18 cellular contexts compared by ENCODE assay signal in the genomic region with DNA sequence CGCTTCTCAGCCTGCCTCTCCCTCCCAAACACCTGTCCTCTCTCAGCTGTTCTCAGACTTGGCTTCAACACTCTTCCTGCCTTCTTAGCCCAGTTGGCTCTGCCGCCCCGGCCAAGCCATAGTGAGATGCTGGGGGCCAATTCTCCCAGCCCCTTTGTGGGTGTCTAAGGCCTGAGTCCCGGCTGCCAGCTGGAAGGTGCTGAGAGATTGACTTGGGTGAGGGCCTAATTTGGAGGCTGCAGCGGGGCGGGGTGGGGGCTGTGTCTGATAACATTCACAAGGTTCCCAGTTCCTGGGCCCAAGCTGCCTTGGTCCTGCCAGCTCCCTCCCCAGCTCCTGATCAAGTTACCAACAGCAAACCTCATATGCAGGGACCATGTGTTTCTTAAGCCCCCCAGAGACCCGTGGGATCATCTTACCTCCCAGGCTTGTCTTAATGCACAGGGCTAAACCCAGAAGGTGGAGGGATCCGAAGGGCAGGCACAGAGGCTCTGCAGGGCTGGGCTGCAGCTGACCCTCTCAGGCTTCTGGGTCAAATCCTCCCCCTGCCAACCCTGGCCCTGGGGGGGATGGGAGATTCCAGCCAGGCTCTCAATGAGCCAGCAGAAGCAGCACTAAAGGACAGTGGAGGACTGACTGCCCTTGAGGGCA. TPM values are rescaled to one million over a fixed set of nuclear protein-coding genes. Genes with fewer than 3 reads are reported as not detected.
DNase-seq lines count a peak whose midpoint lies in the region; ATAC-seq and TF ChIP-seq lines count a peak whose summit lies in the region.
"Had no signal": no experiment of that assay in that cellular context is flagged by ENCODE, and none has a peak within 500 bp of the region (broad histone marks: within the 10 kb centered on the region; RNA-seq: fewer than 3 reads in every experiment).

No MANE protein-coding gene starts in this region.

- DNase-seq in GM23338 (ENCODE audit: low spot score) (no peak), SJCRH30 (peak; percentile 93 to 96), cardiac septum (ENCODE audit: low spot score) (peak; percentile 78), osteocyte (ENCODE audit: extremely low spot score, unreplicated experiment) (peak; percentile 80), SIG-M5 (lab: John Stamatoyannopoulos, UW) (no peak), GM13977 (ENCODE audit: low spot score) (no peak)
- no peak for DNase-seq in activated CD4-positive, alpha-beta T cell treated with anti-CD3 and anti-CD28 coated beads for 48 hours
- DNase-seq: activated CD8-positive, alpha-beta T cell treated with anti-CD3 and anti-CD28 coated beads for 36 hours; dermis blood vessel endothelial cell; DMS153; NCI-H2029; small intestine; stimulated activated naive CD4-positive, alpha-beta T cell treated with Interleukin-2 at 50 U/mL for 16 hours had no signal

- peaks cover 24% of the 10 kb centered on the region for H3K79me2 ChIP-seq in GM23338 (replicated peaks; ENCODE audit: insufficient read depth)

- H2AFZ ChIP-seq in GM23338: no peak overlapping the region

- H4K20me1 ChIP-seq in GM23338 (replicated peaks; ENCODE audit: insufficient read depth): peaks cover 11% of the 10 kb centered on the region

- peaks cover 22% of the 10 kb centered on the region for H3K4me1 ChIP-seq in GM23338 (ENCODE audit: insufficient read depth)
- H3K4me1 ChIP-seq in SJCRH30: peaks cover 76% of the 10 kb centered on the region

- intact Hi-C loops in cardiac septum (cut with DNase I): no loop called here

- H3K36me3 Mint-ChIP-seq in GM23338 (ENCODE audit: low read depth) (peaks cover 6% of the 10 kb centered on the region; the same call in 2 of the 3 replicates), osteocyte (ENCODE audit: unreplicated experiment) (no peaks in the 10 kb centered on the region)

- H3K27ac Mint-ChIP-seq in GM23338 (no peak overlapping the region; the same call in 1 of the 2 replicates), osteocyte (ENCODE audit: unreplicated experiment) (no peak overlapping the region)
- H3K27ac Mint-ChIP-seq: activated CD8-positive, alpha-beta T cell treated with anti-CD3 and anti-CD28 coated beads for 36 hours; activated T-helper 2 cell treated with anti-CD3 and anti-CD28 coated beads, Interferon-gamma antibody, Interleukin-2, Interleukin-4, amounts not matched to agents 10 μg/mL and 5 μg/mL and 100 μg/mL, durations not matched to agents 14 hours and 24 hours and 36 hours had no signal

- no peak overlapping the region for H3K4me3 Mint-ChIP-seq in GM23338
- no peak overlapping the region for H3K4me3 Mint-ChIP-seq in osteocyte (ENCODE audit: unreplicated experiment)
- H3K4me3 Mint-ChIP-seq: activated CD8-positive, alpha-beta T cell treated with anti-CD3 and anti-CD28 coated beads for 36 hours; neural crest cell had no signal

- no peak overlapping the region for H3K4me2 ChIP-seq in GM23338

- no peaks in the 10 kb centered on the region for H3K9me3 Mint-ChIP-seq in GM23338
- H3K9me3 Mint-ChIP-seq in osteocyte (ENCODE audit: unreplicated experiment): no peaks in the 10 kb centered on the region
- H3K9me3 Mint-ChIP-seq: activated CD8-positive, alpha-beta T cell treated with anti-CD3 and anti-CD28 coated beads for 36 hours; activated T-helper 2 cell treated with anti-CD3 and anti-CD28 coated beads, Interferon-gamma antibody, Interleukin-2, Interleukin-4, amounts not matched to agents 10 μg/mL and 5 μg/mL and 100 μg/mL, durations not matched to agents 14 hours and 24 hours and 36 hours; neural crest cell had no signal

- no peaks in the 10 kb centered on the region for H3K9me2 ChIP-seq in GM23338 (ENCODE audit: insufficient read depth)

- in situ Hi-C loops in GM13977 (cut with MboI; ENCODE audit: low pct_unique_long_range_greater_than_20kb, low sequenced_read_pairs, unreplicated experiment): no loop called here

- H3K27me3 Mint-ChIP-seq in GM23338 (ENCODE audit: insufficient read depth, low read depth, poor library complexity): peaks cover 1% of the 10 kb centered on the region
- no peaks in the 10 kb centered on the region for H3K27me3 Mint-ChIP-seq in osteocyte (ENCODE audit: unreplicated experiment)
- H3K27me3 Mint-ChIP-seq: activated CD8-positive, alpha-beta T cell treated with anti-CD3 and anti-CD28 coated beads for 36 hours had no signal

- ATAC-seq in GM23338 (peak; percentile 23), GM19351 (IDR thresholded peaks at IDR 0.05; ENCODE audit: unreplicated experiment) (no peak)
- ATAC-seq: activated CD8-positive, alpha-beta T cell treated with anti-CD3 and anti-CD28 coated beads for 36 hours; SK-N-SH treated with all-trans-retinoic acid at 6 μM for 48 hours had no signal

- H3K4me3 ChIP-seq in GM23338 (no peak overlapping the region), SJCRH30 (no peak overlapping the region)
- H3K4me3 ChIP-seq: vagina had no signal

- H3K36me3 ChIP-seq in GM23338 (ENCODE audit: insufficient read depth): no peaks in the 10 kb centered on the region
- peaks cover 29% of the 10 kb centered on the region for H3K36me3 ChIP-seq in SJCRH30

- TF ChIP-seq CTCF in GM23338 (conservative IDR thresholded peaks at IDR 0.05; ENCODE audit: low read depth in 2 of 2): no peak
- TF ChIP-seq CTCF in osteocyte (IDR thresholded peaks at IDR 0.05): no peak
- no peak for TF ChIP-seq CTCF in GM13977 (IDR thresholded peaks at IDR 0.05; ENCODE audit: extremely low read depth, insufficient read depth, missing control alignments)

- H3K27me3 ChIP-seq in GM23338 (ENCODE audit: insufficient read depth): no peaks in the 10 kb centered on the region
- no peaks in the 10 kb centered on the region for H3K27me3 ChIP-seq in SJCRH30
- H3K27me3 ChIP-seq: vagina had no signal

- no peaks in the 10 kb centered on the region for H3F3A ChIP-seq in GM23338 (replicated peaks; ENCODE audit: low read depth)

- H3K27ac ChIP-seq in GM23338 (ENCODE audit: low read depth) (no peak overlapping the region), SJCRH30 (peak overlapping the region; percentile 62)
- H3K27ac ChIP-seq: vagina had no signal

- peaks cover 37% of the 10 kb centered on the region for H3K4me1 Mint-ChIP-seq in GM23338
- H3K4me1 Mint-ChIP-seq in osteocyte (ENCODE audit: unreplicated experiment): peaks cover 11% of the 10 kb centered on the region

- H3K9me3 ChIP-seq in SJCRH30 (replicated peaks): no peaks in the 10 kb centered on the region
- H3K9me3 ChIP-seq: vagina had no signal

TF ChIP-seq in GM23338, 12 proteins besides CTCF, POLR2A, EP300 and RAD21 (continues in another document):
- no peak for TF ChIP-seq STAT1 (IDR thresholded peaks at IDR 0.05; ENCODE audit: unreplicated experiment)

RNA-seq across cellular contexts. Expression of a gene that starts 9.8 kb away (rescaled TPM):
- 8.4 and 10.3 TPM in 2 replicates for total RNA-seq in GM23338 (2014; rRNA removed; shearing (Covaris generic))
- 2.8 and 3.7 TPM in 2 replicates for polyA plus RNA-seq in GM23338 (2016; fragmentation: Nextera tagmentation; extraction: Ambion mirVana)
- 21.3 and 22.1 TPM in 2 replicates for total RNA-seq in SJCRH30 (2014; rRNA removed; shearing (Covaris generic))
- 13.7 TPM for total RNA-seq in cardiac septum
- 5.5 and 6.2 TPM in 2 replicates for total RNA-seq in osteocyte

RNA-seq across cellular contexts. Expression of a gene that starts 26.3 kb away (rescaled TPM):
- total RNA-seq in GM23338 (2014; rRNA removed; shearing (Covaris generic)): 38.3 and 54.4 TPM in 2 replicates
- 11.9 and 12.8 TPM in 2 replicates for polyA plus RNA-seq in GM23338 (2016; fragmentation: Nextera tagmentation; extraction: Ambion mirVana)
- 28.3 and 32.5 TPM in 2 replicates for total RNA-seq in SJCRH30 (2014; rRNA removed; shearing (Covaris generic))
- 7.6 TPM for total RNA-seq in cardiac septum
- 13.1 and 14.0 TPM in 2 replicates for total RNA-seq in osteocyte

Comparison
In these comparisons a context has a peak if more than half of its experiments do, and no peak if none do; other contexts are left out.
1. DNase-seq: peak in SJCRH30 (2 of 2), cardiac septum (single experiment) and osteocyte (single experiment); none in GM23338 (single experiment), activated CD4-positive, alpha-beta T cell treated with anti-CD3 and anti-CD28 coated beads for 48 hours (single experiment), SIG-M5 (single experiment) and GM13977 (single experiment).